In genomic region chr1:95994643-95995042, GRCh38 we compare ENCODE assay signal across 2 cellular contexts.
TF ChIP-seq lines count a peak whose summit lies in the region.

No MANE protein-coding gene starts in this region.

TF ChIP-seq in SK-N-SH, 30 proteins besides CTCF, POLR2A, EP300 and RAD21 (continued from another document):
- TF ChIP-seq MEF2A (IDR thresholded peaks at IDR 0.05; ENCODE audit: borderline replicate concordance, low read depth) (no peak), NRF1 (IDR thresholded peaks at IDR 0.05; ENCODE audit: low read depth, low read length) (no peak), NFIC (IDR thresholded peaks at IDR 0.05; ENCODE audit: borderline replicate concordance) (no peak), TCF12 (IDR thresholded peaks at IDR 0.05) (no peak), USF2 (IDR thresholded peaks at IDR 0.05; ENCODE audit: borderline replicate concordance, low read depth, low read length) (no peak), GABPA (IDR thresholded peaks at IDR 0.05; ENCODE audit: low read depth) (no peak), TEAD4 (IDR thresholded peaks at IDR 0.05; ENCODE audit: borderline replicate concordance, insufficient read depth) (no peak), JUND (IDR thresholded peaks at IDR 0.05) (no peak), FOXJ3 (CRISPR knock-in tag; IDR thresholded peaks at IDR 0.05) (no peak)
- TF ChIP-seq, protein P1, sequence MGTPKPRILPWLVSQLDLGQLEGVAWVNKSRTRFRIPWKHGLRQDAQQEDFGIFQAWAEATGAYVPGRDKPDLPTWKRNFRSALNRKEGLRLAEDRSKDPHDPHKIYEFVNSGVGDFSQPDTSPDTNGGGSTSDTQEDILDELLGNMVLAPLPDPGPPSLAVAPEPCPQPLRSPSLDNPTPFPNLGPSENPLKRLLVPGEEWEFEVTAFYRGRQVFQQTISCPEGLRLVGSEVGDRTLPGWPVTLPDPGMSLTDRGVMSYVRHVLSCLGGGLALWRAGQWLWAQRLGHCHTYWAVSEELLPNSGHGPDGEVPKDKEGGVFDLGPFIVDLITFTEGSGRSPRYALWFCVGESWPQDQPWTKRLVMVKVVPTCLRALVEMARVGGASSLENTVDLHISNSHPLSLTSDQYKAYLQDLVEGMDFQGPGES (IDR thresholded peaks at IDR 0.05; ENCODE audit: low read depth, low read length), result no peak
- TF ChIP-seq, protein P2, sequence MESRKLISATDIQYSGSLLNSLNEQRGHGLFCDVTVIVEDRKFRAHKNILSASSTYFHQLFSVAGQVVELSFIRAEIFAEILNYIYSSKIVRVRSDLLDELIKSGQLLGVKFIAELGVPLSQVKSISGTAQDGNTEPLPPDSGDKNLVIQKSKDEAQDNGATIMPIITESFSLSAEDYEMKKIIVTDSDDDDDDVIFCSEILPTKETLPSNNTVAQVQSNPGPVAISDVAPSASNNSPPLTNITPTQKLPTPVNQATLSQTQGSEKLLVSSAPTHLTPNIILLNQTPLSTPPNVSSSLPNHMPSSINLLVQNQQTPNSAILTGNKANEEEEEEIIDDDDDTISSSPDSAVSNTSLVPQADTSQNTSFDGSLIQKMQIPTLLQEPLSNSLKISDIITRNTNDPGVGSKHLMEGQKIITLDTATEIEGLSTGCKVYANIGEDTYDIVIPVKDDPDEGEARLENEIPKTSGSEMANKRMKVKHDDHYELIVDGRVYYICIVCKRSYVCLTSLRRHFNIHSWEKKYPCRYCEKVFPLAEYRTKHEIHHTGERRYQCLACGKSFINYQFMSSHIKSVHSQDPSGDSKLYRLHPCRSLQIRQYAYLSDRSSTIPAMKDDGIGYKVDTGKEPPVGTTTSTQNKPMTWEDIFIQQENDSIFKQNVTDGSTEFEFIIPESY (IDR thresholded peaks at IDR 0.05; ENCODE audit: borderline replicate concordance, low read depth), result no peak

TF ChIP-seq in SK-N-SH treated with all-trans-retinoic acid at 6 μM for 48 hours, 23 proteins besides CTCF, POLR2A, EP300 and RAD21 (continued from another document):
- no peak for TF ChIP-seq TSHZ2 (CRISPR knock-in tag; IDR thresholded peaks at IDR 0.05)
- no peak for TF ChIP-seq OSR1 (CRISPR knock-in tag; IDR thresholded peaks at IDR 0.05)
